Comparison of ENCODE assay signal across 1 cellular context in the genomic region with DNA sequence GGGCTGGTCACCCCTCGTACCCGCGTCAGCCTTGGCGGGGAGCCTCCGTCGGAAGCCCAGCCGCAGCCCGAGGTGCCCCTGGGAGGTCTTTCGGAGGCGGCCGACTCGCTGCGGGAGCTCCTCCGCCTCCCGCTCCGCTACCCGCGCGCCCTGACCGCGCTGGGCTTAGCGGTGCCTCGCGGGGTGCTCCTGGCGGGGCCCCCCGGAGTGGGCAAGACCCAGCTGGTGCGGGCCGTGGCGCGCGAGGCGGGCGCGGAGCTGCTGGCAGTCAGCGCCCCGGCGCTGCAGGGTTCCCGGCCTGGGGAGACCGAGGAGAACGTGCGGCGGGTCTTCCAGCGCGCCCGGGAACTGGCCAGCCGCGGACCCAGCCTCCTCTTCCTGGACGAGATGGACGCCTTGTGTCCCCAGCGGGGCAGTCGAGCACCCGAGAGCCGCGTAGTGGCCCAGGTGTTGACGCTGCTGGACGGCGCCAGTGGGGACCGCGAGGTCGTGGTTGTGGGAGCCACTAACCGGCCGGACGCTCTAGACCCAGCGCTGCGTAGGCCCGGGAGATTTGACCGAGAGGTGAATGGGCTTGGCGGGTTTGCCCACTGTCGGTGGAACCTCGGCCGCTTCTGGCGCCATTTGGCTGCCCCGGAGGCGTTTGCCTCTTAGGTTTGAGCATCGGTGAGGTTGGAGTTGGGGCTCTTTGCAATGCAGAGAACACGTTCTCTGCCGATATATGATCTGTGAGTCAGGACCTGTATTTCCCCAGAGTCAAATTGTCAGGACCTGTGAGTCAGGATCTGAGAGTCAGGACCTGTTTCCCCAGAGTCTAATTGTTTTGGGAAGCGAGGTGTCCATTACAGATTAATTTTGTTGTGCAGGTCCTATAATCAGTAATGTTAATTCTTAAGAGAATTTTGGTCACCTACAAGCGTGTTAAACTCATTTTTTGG.
A peak's percentile ranks its signal among the peaks of the same experiment; 100 is the strongest.
TF ChIP-seq lines count a peak whose summit lies in the region.

No MANE protein-coding gene starts in this region.

TF ChIP-seq in HepG2, 621 proteins besides CTCF, POLR2A, EP300 and RAD21 (continued from another document and continues in another):
- TF ChIP-seq, protein P1, sequence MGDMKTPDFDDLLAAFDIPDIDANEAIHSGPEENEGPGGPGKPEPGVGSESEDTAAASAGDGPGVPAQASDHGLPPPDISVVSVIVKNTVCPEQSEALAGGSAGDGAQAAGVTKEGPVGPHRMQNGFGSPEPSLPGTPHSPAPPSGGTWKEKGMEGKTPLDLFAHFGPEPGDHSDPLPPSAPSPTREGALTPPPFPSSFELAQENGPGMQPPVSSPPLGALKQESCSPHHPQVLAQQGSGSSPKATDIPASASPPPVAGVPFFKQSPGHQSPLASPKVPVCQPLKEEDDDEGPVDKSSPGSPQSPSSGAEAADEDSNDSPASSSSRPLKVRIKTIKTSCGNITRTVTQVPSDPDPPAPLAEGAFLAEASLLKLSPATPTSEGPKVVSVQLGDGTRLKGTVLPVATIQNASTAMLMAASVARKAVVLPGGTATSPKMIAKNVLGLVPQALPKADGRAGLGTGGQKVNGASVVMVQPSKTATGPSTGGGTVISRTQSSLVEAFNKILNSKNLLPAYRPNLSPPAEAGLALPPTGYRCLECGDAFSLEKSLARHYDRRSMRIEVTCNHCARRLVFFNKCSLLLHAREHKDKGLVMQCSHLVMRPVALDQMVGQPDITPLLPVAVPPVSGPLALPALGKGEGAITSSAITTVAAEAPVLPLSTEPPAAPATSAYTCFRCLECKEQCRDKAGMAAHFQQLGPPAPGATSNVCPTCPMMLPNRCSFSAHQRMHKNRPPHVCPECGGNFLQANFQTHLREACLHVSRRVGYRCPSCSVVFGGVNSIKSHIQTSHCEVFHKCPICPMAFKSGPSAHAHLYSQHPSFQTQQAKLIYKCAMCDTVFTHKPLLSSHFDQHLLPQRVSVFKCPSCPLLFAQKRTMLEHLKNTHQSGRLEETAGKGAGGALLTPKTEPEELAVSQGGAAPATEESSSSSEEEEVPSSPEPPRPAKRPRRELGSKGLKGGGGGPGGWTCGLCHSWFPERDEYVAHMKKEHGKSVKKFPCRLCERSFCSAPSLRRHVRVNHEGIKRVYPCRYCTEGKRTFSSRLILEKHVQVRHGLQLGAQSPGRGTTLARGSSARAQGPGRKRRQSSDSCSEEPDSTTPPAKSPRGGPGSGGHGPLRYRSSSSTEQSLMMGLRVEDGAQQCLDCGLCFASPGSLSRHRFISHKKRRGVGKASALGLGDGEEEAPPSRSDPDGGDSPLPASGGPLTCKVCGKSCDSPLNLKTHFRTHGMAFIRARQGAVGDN (CRISPR knock-in tag; IDR thresholded peaks at IDR 0.05) = peak; percentile 6; the same call in 1 of the 2 replicates
- TF ChIP-seq ZMYM4 (CRISPR knock-in tag; IDR thresholded peaks at IDR 0.05) (no peak), PHF20 (CRISPR knock-in tag; IDR thresholded peaks at IDR 0.05) (0 out of 2 replicates have a peak, but pooled peaks have one; percentile 24), SYNCRIP (IDR thresholded peaks at IDR 0.05; ENCODE audit: insufficient read depth, low read depth, low read length) (no peak), KLF12 (CRISPR knock-in tag; IDR thresholded peaks at IDR 0.05; ENCODE audit: borderline replicate concordance) (0 out of 2 replicates have a peak, but pooled peaks have one; percentile 36), NR3C1 (CRISPR knock-in tag; IDR thresholded peaks at IDR 0.05) (no peak), ZNF282 (IDR thresholded peaks at IDR 0.05; ENCODE audit: partially characterized antibody) (no peak), XBP1 (CRISPR knock-in tag; IDR thresholded peaks at IDR 0.05) (no peak), WIZ (CRISPR knock-in tag; IDR thresholded peaks at IDR 0.05) (no peak), BORCS8-MEF2B (CRISPR knock-in tag; IDR thresholded peaks at IDR 0.05) (no peak; the same call in 1 of the 2 replicates), NONO (IDR thresholded peaks at IDR 0.05) (no peak), NONO (CRISPR knock-in tag; conservative IDR thresholded peaks at IDR 0.05) (no peak; the same call in 1 of the 2 replicates), SPEN (CRISPR knock-in tag; IDR thresholded peaks at IDR 0.05; ENCODE audit: low read depth) (no peak), SETDB1 (CRISPR knock-in tag; IDR thresholded peaks at IDR 0.05; ENCODE audit: borderline replicate concordance) (no peak), ZNF230 (CRISPR knock-in tag; IDR thresholded peaks at IDR 0.05) (no peak), ZNF343 (CRISPR knock-in tag; IDR thresholded peaks at IDR 0.05) (no peak), NPAS2 (CRISPR knock-in tag; IDR thresholded peaks at IDR 0.05; ENCODE audit: borderline replicate concordance) (no peak), CHD2 (IDR thresholded peaks at IDR 0.05; ENCODE audit: low read depth, low read length) (no peak), ZNF589 (CRISPR knock-in tag; conservative IDR thresholded peaks at IDR 0.05) (no peak), ZNF441 (CRISPR knock-in tag; IDR thresholded peaks at IDR 0.05; ENCODE audit: borderline replicate concordance) (no peak), ZFX (CRISPR knock-in tag; IDR thresholded peaks at IDR 0.05; ENCODE audit: low read depth) (peak; percentile 32), ZNF24 (IDR thresholded peaks at IDR 0.05) (no peak), ZNF713 (CRISPR knock-in tag; IDR thresholded peaks at IDR 0.05) (no peak), JUNB (CRISPR knock-in tag; IDR thresholded peaks at IDR 0.05; ENCODE audit: borderline replicate concordance) (no peak), HNRNPUL1 (IDR thresholded peaks at IDR 0.05; ENCODE audit: low read depth, low read length) (no peak), ZNF879 (CRISPR knock-in tag; IDR thresholded peaks at IDR 0.05) (no peak), CHD4 (IDR thresholded peaks at IDR 0.05; ENCODE audit: borderline replicate concordance, low read length) (no peak), ZNF724P (CRISPR knock-in tag; IDR thresholded peaks at IDR 0.05; ENCODE audit: borderline replicate concordance) (0 out of 2 replicates have a peak, but pooled peaks have one; percentile 46), SMYD3 (CRISPR knock-in tag; IDR thresholded peaks at IDR 0.05) (no peak), EED (CRISPR knock-in tag; IDR thresholded peaks at IDR 0.05) (0 out of 2 replicates have a peak, but pooled peaks have one; percentile 47)
- TF ChIP-seq, protein P2, sequence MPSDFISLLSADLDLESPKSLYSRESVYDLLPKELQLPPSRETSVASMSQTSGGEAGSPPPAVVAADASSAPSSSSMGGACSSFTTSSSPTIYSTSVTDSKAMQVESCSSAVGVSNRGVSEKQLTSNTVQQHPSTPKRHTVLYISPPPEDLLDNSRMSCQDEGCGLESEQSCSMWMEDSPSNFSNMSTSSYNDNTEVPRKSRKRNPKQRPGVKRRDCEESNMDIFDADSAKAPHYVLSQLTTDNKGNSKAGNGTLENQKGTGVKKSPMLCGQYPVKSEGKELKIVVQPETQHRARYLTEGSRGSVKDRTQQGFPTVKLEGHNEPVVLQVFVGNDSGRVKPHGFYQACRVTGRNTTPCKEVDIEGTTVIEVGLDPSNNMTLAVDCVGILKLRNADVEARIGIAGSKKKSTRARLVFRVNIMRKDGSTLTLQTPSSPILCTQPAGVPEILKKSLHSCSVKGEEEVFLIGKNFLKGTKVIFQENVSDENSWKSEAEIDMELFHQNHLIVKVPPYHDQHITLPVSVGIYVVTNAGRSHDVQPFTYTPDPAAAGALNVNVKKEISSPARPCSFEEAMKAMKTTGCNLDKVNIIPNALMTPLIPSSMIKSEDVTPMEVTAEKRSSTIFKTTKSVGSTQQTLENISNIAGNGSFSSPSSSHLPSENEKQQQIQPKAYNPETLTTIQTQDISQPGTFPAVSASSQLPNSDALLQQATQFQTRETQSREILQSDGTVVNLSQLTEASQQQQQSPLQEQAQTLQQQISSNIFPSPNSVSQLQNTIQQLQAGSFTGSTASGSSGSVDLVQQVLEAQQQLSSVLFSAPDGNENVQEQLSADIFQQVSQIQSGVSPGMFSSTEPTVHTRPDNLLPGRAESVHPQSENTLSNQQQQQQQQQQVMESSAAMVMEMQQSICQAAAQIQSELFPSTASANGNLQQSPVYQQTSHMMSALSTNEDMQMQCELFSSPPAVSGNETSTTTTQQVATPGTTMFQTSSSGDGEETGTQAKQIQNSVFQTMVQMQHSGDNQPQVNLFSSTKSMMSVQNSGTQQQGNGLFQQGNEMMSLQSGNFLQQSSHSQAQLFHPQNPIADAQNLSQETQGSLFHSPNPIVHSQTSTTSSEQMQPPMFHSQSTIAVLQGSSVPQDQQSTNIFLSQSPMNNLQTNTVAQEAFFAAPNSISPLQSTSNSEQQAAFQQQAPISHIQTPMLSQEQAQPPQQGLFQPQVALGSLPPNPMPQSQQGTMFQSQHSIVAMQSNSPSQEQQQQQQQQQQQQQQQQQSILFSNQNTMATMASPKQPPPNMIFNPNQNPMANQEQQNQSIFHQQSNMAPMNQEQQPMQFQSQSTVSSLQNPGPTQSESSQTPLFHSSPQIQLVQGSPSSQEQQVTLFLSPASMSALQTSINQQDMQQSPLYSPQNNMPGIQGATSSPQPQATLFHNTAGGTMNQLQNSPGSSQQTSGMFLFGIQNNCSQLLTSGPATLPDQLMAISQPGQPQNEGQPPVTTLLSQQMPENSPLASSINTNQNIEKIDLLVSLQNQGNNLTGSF (CRISPR knock-in tag; IDR thresholded peaks at IDR 0.05) = no peak
- TF ChIP-seq, protein P3, sequence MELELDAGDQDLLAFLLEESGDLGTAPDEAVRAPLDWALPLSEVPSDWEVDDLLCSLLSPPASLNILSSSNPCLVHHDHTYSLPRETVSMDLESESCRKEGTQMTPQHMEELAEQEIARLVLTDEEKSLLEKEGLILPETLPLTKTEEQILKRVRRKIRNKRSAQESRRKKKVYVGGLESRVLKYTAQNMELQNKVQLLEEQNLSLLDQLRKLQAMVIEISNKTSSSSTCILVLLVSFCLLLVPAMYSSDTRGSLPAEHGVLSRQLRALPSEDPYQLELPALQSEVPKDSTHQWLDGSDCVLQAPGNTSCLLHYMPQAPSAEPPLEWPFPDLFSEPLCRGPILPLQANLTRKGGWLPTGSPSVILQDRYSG (CRISPR knock-in tag; IDR thresholded peaks at IDR 0.05) = no peak
- TF ChIP-seq, protein P4, sequence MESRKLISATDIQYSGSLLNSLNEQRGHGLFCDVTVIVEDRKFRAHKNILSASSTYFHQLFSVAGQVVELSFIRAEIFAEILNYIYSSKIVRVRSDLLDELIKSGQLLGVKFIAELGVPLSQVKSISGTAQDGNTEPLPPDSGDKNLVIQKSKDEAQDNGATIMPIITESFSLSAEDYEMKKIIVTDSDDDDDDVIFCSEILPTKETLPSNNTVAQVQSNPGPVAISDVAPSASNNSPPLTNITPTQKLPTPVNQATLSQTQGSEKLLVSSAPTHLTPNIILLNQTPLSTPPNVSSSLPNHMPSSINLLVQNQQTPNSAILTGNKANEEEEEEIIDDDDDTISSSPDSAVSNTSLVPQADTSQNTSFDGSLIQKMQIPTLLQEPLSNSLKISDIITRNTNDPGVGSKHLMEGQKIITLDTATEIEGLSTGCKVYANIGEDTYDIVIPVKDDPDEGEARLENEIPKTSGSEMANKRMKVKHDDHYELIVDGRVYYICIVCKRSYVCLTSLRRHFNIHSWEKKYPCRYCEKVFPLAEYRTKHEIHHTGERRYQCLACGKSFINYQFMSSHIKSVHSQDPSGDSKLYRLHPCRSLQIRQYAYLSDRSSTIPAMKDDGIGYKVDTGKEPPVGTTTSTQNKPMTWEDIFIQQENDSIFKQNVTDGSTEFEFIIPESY (CRISPR knock-in tag; IDR thresholded peaks at IDR 0.05) = no peak
- TF ChIP-seq, protein P5, sequence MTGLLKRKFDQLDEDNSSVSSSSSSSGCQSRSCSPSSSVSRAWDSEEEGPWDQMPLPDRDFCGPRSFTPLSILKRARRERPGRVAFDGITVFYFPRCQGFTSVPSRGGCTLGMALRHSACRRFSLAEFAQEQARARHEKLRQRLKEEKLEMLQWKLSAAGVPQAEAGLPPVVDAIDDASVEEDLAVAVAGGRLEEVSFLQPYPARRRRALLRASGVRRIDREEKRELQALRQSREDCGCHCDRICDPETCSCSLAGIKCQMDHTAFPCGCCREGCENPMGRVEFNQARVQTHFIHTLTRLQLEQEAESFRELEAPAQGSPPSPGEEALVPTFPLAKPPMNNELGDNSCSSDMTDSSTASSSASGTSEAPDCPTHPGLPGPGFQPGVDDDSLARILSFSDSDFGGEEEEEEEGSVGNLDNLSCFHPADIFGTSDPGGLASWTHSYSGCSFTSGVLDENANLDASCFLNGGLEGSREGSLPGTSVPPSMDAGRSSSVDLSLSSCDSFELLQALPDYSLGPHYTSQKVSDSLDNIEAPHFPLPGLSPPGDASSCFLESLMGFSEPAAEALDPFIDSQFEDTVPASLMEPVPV (CRISPR knock-in tag; IDR thresholded peaks at IDR 0.05) = no peak
- TF ChIP-seq, protein P6, sequence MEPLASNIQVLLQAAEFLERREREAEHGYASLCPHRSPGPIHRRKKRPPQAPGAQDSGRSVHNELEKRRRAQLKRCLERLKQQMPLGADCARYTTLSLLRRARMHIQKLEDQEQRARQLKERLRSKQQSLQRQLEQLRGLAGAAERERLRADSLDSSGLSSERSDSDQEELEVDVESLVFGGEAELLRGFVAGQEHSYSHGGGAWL (CRISPR knock-in tag; IDR thresholded peaks at IDR 0.05) = no peak
- TF ChIP-seq, protein P7, sequence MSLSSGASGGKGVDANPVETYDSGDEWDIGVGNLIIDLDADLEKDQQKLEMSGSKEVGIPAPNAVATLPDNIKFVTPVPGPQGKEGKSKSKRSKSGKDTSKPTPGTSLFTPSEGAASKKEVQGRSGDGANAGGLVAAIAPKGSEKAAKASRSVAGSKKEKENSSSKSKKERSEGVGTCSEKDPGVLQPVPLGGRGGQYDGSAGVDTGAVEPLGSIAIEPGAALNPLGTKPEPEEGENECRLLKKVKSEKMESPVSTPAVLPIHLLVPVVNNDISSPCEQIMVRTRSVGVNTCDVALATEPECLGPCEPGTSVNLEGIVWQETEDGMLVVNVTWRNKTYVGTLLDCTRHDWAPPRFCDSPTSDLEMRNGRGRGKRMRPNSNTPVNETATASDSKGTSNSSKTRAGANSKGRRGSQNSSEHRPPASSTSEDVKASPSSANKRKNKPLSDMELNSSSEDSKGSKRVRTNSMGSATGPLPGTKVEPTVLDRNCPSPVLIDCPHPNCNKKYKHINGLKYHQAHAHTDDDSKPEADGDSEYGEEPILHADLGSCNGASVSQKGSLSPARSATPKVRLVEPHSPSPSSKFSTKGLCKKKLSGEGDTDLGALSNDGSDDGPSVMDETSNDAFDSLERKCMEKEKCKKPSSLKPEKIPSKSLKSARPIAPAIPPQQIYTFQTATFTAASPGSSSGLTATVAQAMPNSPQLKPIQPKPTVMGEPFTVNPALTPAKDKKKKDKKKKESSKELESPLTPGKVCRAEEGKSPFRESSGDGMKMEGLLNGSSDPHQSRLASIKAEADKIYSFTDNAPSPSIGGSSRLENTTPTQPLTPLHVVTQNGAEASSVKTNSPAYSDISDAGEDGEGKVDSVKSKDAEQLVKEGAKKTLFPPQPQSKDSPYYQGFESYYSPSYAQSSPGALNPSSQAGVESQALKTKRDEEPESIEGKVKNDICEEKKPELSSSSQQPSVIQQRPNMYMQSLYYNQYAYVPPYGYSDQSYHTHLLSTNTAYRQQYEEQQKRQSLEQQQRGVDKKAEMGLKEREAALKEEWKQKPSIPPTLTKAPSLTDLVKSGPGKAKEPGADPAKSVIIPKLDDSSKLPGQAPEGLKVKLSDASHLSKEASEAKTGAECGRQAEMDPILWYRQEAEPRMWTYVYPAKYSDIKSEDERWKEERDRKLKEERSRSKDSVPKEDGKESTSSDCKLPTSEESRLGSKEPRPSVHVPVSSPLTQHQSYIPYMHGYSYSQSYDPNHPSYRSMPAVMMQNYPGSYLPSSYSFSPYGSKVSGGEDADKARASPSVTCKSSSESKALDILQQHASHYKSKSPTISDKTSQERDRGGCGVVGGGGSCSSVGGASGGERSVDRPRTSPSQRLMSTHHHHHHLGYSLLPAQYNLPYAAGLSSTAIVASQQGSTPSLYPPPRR (CRISPR knock-in tag; IDR thresholded peaks at IDR 0.05; ENCODE audit: borderline replicate concordance) = no peak
- TF ChIP-seq, protein P8, sequence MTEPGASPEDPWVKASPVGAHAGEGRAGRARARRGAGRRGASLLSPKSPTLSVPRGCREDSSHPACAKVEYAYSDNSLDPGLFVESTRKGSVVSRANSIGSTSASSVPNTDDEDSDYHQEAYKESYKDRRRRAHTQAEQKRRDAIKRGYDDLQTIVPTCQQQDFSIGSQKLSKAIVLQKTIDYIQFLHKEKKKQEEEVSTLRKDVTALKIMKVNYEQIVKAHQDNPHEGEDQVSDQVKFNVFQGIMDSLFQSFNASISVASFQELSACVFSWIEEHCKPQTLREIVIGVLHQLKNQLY (CRISPR knock-in tag; IDR thresholded peaks at IDR 0.05) = no peak
